ENCODE assay signal across 26 cellular contexts in genomic region chr3:10342781-10343180, GRCh38. TPM values are rescaled to one million over a fixed set of nuclear protein-coding genes. Genes with fewer than 3 reads are reported as not detected.
A peak's percentile ranks its signal among the peaks of the same experiment; 100 is the strongest.
DNase-seq lines count a peak whose midpoint lies in the region; ATAC-seq, FAIRE-seq and TF ChIP-seq lines count a peak whose summit lies in the region.
"Had no signal": no experiment of that assay in that cellular context is flagged by ENCODE, and none has a peak within 500 bp of the region (broad histone marks: within the 10 kb centered on the region; RNA-seq: fewer than 3 reads in every experiment).

No MANE protein-coding gene starts in this region.

- H3K27ac ChIP-seq in right cardiac atrium (ENCODE audit: low read length) (no peak overlapping the region), kidney (ENCODE audit: low read depth in 2 of 2, low read length in 2 of 2) (no peak overlapping the region)
- H3K27ac ChIP-seq: A549, C4-2B, GM23248 had no signal

- no peak for TF ChIP-seq CTCF in kidney (IDR thresholded peaks at IDR 0.05; ENCODE audit: borderline replicate concordance, extremely low read depth, insufficient read depth)

- H3K9me3 ChIP-seq in right cardiac atrium (ENCODE audit: control insufficient read depth, low read length) (no peaks in the 10 kb centered on the region), kidney (ENCODE audit: control insufficient read depth in 1 of 2, low read length in 2 of 2) (no peaks in the 10 kb centered on the region)
- H3K9me3 ChIP-seq: A549, BE2C had no signal

- H3K4me3 ChIP-seq in right cardiac atrium (ENCODE audit: low read length), result no peak overlapping the region
- no peak overlapping the region for H3K4me3 ChIP-seq in kidney (ENCODE audit: low read length in 2 of 2)
- H3K4me3 ChIP-seq: A549, GM12878, GM23248 had no signal

- no peaks in the 10 kb centered on the region for H3K36me3 ChIP-seq in kidney (ENCODE audit: control insufficient read depth in 1 of 2, insufficient read depth in 2 of 2, low read length in 2 of 2)
- H3K36me3 ChIP-seq: BE2C had no signal

- no peak for FAIRE-seq in kidney (lab: Jason Lieb, UNC)
- FAIRE-seq: A549, D721Med, GM12878, GM19239 had no signal

- peak; percentile 22 for DNase-seq in Right ventricle myocardium superior
- no peak for DNase-seq in right cardiac atrium
- peak; percentile 61 for DNase-seq in kidney
- peak; percentile 70 for DNase-seq in posterior vena cava (ENCODE audit: low spot score)
- DNase-seq in T-helper 1 cell, result no peak
- no peak for DNase-seq in activated naive CD4-positive, alpha-beta T cell (lab: John Stamatoyannopoulos, UW)
- no peak for DNase-seq in CD1c-positive myeloid dendritic cell (ENCODE audit: extremely low spot score)
- DNase-seq: 8988T; ACHN; AML-193; BE2C; CD4-positive, alpha-beta T cell; CD8-positive, alpha-beta memory T cell; DMS 273 treated with DMSO at 0.1 percent for 48 hours; DMS79; EL; GDM1; GM23248; H9 had no signal

- no peak overlapping the region for H3K9ac ChIP-seq in kidney (ENCODE audit: low read length in 2 of 2)
- H3K9ac ChIP-seq: GM23248 had no signal

- intact Hi-C loops in Right ventricle myocardium superior (cut with DNase I) (loop anchor here (5.0 kb wide), 1 partner anchor 395 kb away; no protein-coding TSS in a partner anchor), right cardiac atrium (cut with DNase I) (loop anchor here in 3 of 4 donors (5.0 to 10.0 kb wide), 2 partner anchors 352 to 395 kb away; no protein-coding TSS in a partner anchor), kidney (cut with DNase I) (no loop called here), posterior vena cava (cut with DNase I) (no loop called here)

- H3K27me3 ChIP-seq in right cardiac atrium (ENCODE audit: control insufficient read depth, insufficient read depth), result no peaks in the 10 kb centered on the region
- H3K27me3 ChIP-seq: BE2C had no signal

- no peaks in the 10 kb centered on the region for H3K4me1 ChIP-seq in right cardiac atrium (ENCODE audit: control insufficient read depth, insufficient read depth, low read length)
- peaks cover 0 to 3% of the 10 kb centered on the region in 2 donors for H3K4me1 ChIP-seq in kidney (ENCODE audit: control insufficient read depth in 1 of 2, insufficient read depth in 1 of 2, low read depth in 1 of 2, low read length in 2 of 2)
- H3K4me1 ChIP-seq: A549, BE2C had no signal

- ATAC-seq in Right ventricle myocardium superior (ENCODE audit: poor library complexity), result no peak
- no peak for ATAC-seq in right cardiac atrium
- ATAC-seq: A549, GM12878, HCT116 had no signal

- 82% methylated on average over 14 of the region's 14 CpGs for WGBS in right cardiac atrium

RNA-seq across cellular contexts. Expression of gene SEC13, which starts 21.9 kb away (rescaled TPM):
- total RNA-seq in Right ventricle myocardium superior (50.2 TPM), right cardiac atrium (10 to 100 TPM; 53.7 to 86.8 (median 70.8) TPM), kidney (81.2 TPM), posterior vena cava (10 to 100 TPM; 85.9 to 86.3 TPM)
- polyA plus RNA-seq in right cardiac atrium (74.1 TPM), kidney (ENCODE audit: insufficient read depth, low read depth, low replicate concordance) (136 TPM)

RNA-seq across cellular contexts. Expression of gene GHRL, which starts 50.0 kb away (rescaled TPM):
- total RNA-seq in Right ventricle myocardium superior (not detected), right cardiac atrium (not detected), kidney (1.2 TPM), posterior vena cava (1 to 10 TPM; 1.0 to 1.2 TPM)
- polyA plus RNA-seq in right cardiac atrium (0.25 TPM), kidney (ENCODE audit: insufficient read depth, low read depth, low replicate concordance) (0.73 TPM)
- total RNA-seq: GM23248, H4 had no signal
- polyA plus RNA-seq: A549 had no signal

Comparison
In these comparisons a context has a peak if more than half of its experiments do, and no peak if none do; other contexts are left out.
1. DNase-seq: peak in Right ventricle myocardium superior (single experiment), kidney (single experiment) and posterior vena cava (single experiment); none in right cardiac atrium (0 of 3), T-helper 1 cell (0 of 5), activated naive CD4-positive, alpha-beta T cell (0 of 4) and CD1c-positive myeloid dendritic cell (single experiment).
2. intact Hi-C loops: an anchor here in Right ventricle myocardium superior (5.0 kb wide) and right cardiac atrium (5.0 to 10.0 kb wide); none called in kidney and posterior vena cava.